28 cellular contexts compared by ENCODE assay signal in the genomic region with DNA sequence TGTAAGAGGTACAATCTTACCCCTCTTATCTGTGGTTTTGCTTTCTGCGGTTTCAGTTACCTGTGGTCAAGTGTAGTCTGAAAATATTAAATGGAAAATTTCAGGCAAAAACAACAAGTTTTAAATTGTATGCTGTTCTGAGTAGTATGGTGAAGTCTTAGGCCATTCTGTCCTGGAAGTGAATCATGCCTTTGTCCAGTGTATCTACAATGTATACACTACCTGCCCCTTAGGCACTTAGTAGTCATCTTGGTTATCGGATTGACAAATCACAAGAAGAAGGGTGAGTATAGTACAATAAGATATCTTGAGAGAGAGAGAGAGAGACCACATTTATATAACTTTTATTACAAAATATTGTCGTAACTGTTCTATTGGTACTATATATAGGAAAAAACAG. TPM values are rescaled to one million over a fixed set of nuclear protein-coding genes. Genes with fewer than 3 reads are reported as not detected.
A peak's percentile ranks its signal among the peaks of the same experiment; 100 is the strongest.
DNase-seq lines count a peak whose midpoint lies in the region; ATAC-seq, FAIRE-seq and TF ChIP-seq lines count a peak whose summit lies in the region.
"Had no signal": no experiment of that assay in that cellular context is flagged by ENCODE, and none has a peak within 500 bp of the region (broad histone marks: within the 10 kb centered on the region; RNA-seq: fewer than 3 reads in every experiment).

No MANE protein-coding gene starts in this region.

- H3K9me3 Mint-ChIP-seq in activated naive CD8-positive, alpha-beta T cell (ENCODE audit: low read depth) = no peaks in the 10 kb centered on the region
- no peaks in the 10 kb centered on the region for H3K9me3 Mint-ChIP-seq in activated naive CD8-positive, alpha-beta T cell treated with anti-CD3 and anti-CD28 coated beads, Interleukin-2, amount 50 U/mL, for 24 hours
- no peaks in the 10 kb centered on the region for H3K9me3 Mint-ChIP-seq in mesothelial cell of epicardium
- no peaks in the 10 kb centered on the region for H3K9me3 Mint-ChIP-seq in endothelial cell (ENCODE audit: unreplicated experiment)
- H3K9me3 Mint-ChIP-seq: GM23338, HFFc6 had no signal

- H3K36me3 Mint-ChIP-seq in activated naive CD8-positive, alpha-beta T cell = peaks cover 23% of the 10 kb centered on the region
- peaks cover 24% of the 10 kb centered on the region for H3K36me3 Mint-ChIP-seq in activated naive CD8-positive, alpha-beta T cell treated with anti-CD3 and anti-CD28 coated beads, Interleukin-2, amount 50 U/mL, for 24 hours (ENCODE audit: low read depth)
- peaks cover 13% of the 10 kb centered on the region for H3K36me3 Mint-ChIP-seq in mesothelial cell of epicardium
- H3K36me3 Mint-ChIP-seq in endothelial cell (ENCODE audit: low read depth, unreplicated experiment) = peaks cover 4% of the 10 kb centered on the region

- H3F3A ChIP-seq in OCI-LY1 (ENCODE audit: insufficient read depth, low read length) = no peaks in the 10 kb centered on the region

- no peak overlapping the region for H3K4me2 ChIP-seq in OCI-LY1 (ENCODE audit: low read length)
- H3K4me2 ChIP-seq: GM23338, SK-N-SH had no signal

- H3K79me2 ChIP-seq in OCI-LY1 (ENCODE audit: insufficient read depth, low read length) = peaks cover 5% of the 10 kb centered on the region; the same call in 1 of the 2 replicates

- no peak overlapping the region for H3K27ac ChIP-seq in OCI-LY1 (ENCODE audit: low read depth, low read length, poor library complexity, severe bottlenecking)

- H3K9me3 ChIP-seq in OCI-LY1 (ENCODE audit: low read length) = no peaks in the 10 kb centered on the region
- H3K9me3 ChIP-seq: HAP-1, SK-N-SH had no signal

- no peak for FAIRE-seq in bronchial epithelial cell (lab: Jason Lieb, UNC)
- FAIRE-seq: GM19239, RCC 7860 had no signal

- H3K27me3 Mint-ChIP-seq in activated naive CD8-positive, alpha-beta T cell = no peaks in the 10 kb centered on the region
- no peaks in the 10 kb centered on the region for H3K27me3 Mint-ChIP-seq in activated naive CD8-positive, alpha-beta T cell treated with anti-CD3 and anti-CD28 coated beads, Interleukin-2, amount 50 U/mL, for 24 hours
- H3K27me3 Mint-ChIP-seq in mesothelial cell of epicardium (ENCODE audit: low read depth) (no peaks in the 10 kb centered on the region), endothelial cell (ENCODE audit: unreplicated experiment) (no peaks in the 10 kb centered on the region)

- H3K36me3 ChIP-seq in OCI-LY1 (ENCODE audit: insufficient read depth, low read length) = peaks cover 71% of the 10 kb centered on the region
- no peaks in the 10 kb centered on the region for H3K36me3 ChIP-seq in bronchial epithelial cell (ENCODE audit: control insufficient read depth, insufficient read depth, low read length)

- no peak for DNase-seq in activated naive CD8-positive, alpha-beta T cell treated with anti-CD3 and anti-CD28 coated beads, Interleukin-2, amount 50 U/mL, for 24 hours
- DNase-seq in bronchial epithelial cell (ENCODE audit: low read depth) (peak; percentile 81), mesothelial cell of epicardium (ENCODE audit: low spot score in 2 of 2, unreplicated experiment in 2 of 2) (no peak), NCI-H2227 (lab: John Stamatoyannopoulos, UW; ENCODE audit: unreplicated experiment) (no peak), endothelial cell (ENCODE audit: low spot score) (no peak)
- DNase-seq: 8988T, ACHN, Calu3, DMS153, DND-41, HFFc6, KG1, NCI-H1092, NCI-H1417 treated with DMSO at 0.1 percent for 48 hours, NCI-H187, NCI-H2171 treated with DMSO at 0.1 percent for 48 hours, NCI-H446 treated with DMSO at 0.1 percent for 48 hours, NCI-H526 treated with DMSO at 0.1 percent for 48 hours, OCI-M1, SK-N-SH, SW 1271 had no signal

- H3K4me1 Mint-ChIP-seq in activated naive CD8-positive, alpha-beta T cell (ENCODE audit: low read depth) = peaks cover 22% of the 10 kb centered on the region
- H3K4me1 Mint-ChIP-seq in activated naive CD8-positive, alpha-beta T cell treated with anti-CD3 and anti-CD28 coated beads, Interleukin-2, amount 50 U/mL, for 24 hours = peaks cover 12% of the 10 kb centered on the region
- H3K4me1 Mint-ChIP-seq in mesothelial cell of epicardium (peaks cover 13% of the 10 kb centered on the region), endothelial cell (ENCODE audit: unreplicated experiment) (peaks cover 2% of the 10 kb centered on the region)
- H3K4me1 Mint-ChIP-seq: GM23338 had no signal

- H3K4me3 Mint-ChIP-seq in activated naive CD8-positive, alpha-beta T cell = no peak overlapping the region
- no peak overlapping the region for H3K4me3 Mint-ChIP-seq in activated naive CD8-positive, alpha-beta T cell treated with anti-CD3 and anti-CD28 coated beads, Interleukin-2, amount 50 U/mL, for 24 hours
- no peak overlapping the region for H3K4me3 Mint-ChIP-seq in mesothelial cell of epicardium
- no peak overlapping the region for H3K4me3 Mint-ChIP-seq in endothelial cell (ENCODE audit: unreplicated experiment)
- H3K4me3 Mint-ChIP-seq: GM23338, HFFc6 had no signal

- no peaks in the 10 kb centered on the region for H3K9me2 ChIP-seq in OCI-LY1 (ENCODE audit: low read depth, low read length)
- H3K9me2 ChIP-seq: SK-N-SH had no signal

- peaks cover 5% of the 10 kb centered on the region for H3K4me1 ChIP-seq in OCI-LY1 (ENCODE audit: insufficient read depth, low read length, severe bottlenecking)
- H3K4me1 ChIP-seq: HAP-1 had no signal

- no peaks in the 10 kb centered on the region for H4K20me1 ChIP-seq in OCI-LY1 (ENCODE audit: insufficient read depth, low read length)

- no peak overlapping the region for H3K4me3 ChIP-seq in OCI-LY1 (ENCODE audit: low read depth, low read length, poor library complexity, severe bottlenecking)
- H3K4me3 ChIP-seq in bronchial epithelial cell (ENCODE audit: low read depth, low read length) = no peak overlapping the region
- H3K4me3 ChIP-seq: GM23338, HAP-1 had no signal

- H3K27ac Mint-ChIP-seq in activated naive CD8-positive, alpha-beta T cell = peak overlapping the region; percentile 48
- H3K27ac Mint-ChIP-seq in activated naive CD8-positive, alpha-beta T cell treated with anti-CD3 and anti-CD28 coated beads, Interleukin-2, amount 50 U/mL, for 24 hours = no peak overlapping the region
- no peak overlapping the region for H3K27ac Mint-ChIP-seq in mesothelial cell of epicardium
- no peak overlapping the region for H3K27ac Mint-ChIP-seq in endothelial cell (ENCODE audit: unreplicated experiment)
- H3K27ac Mint-ChIP-seq: GM23338, HFFc6 had no signal

- H3K27me3 ChIP-seq in OCI-LY1 (ENCODE audit: insufficient read depth, low read length) (no peaks in the 10 kb centered on the region), bronchial epithelial cell (ENCODE audit: control insufficient read depth, insufficient read depth, low read length) (no peaks in the 10 kb centered on the region)

- no peak for ATAC-seq in activated naive CD8-positive, alpha-beta T cell treated with anti-CD3 and anti-CD28 coated beads, Interleukin-2, amount 50 U/mL, for 24 hours
- ATAC-seq in GM21367 (IDR thresholded peaks at IDR 0.05; ENCODE audit: unreplicated experiment) = no peak
- ATAC-seq: GM23338 had no signal

- 0 out of 2 replicates have a peak, but pooled peaks have one; percentile 12 for TF ChIP-seq CTCF in OCI-LY1 (IDR thresholded peaks at IDR 0.05; ENCODE audit: low read length)
- TF ChIP-seq CTCF in bronchial epithelial cell (IDR thresholded peaks at IDR 0.05; ENCODE audit: insufficient read depth, low read length, severe bottlenecking) = no peak
- no peak for TF ChIP-seq CTCF in mesothelial cell of epicardium (IDR thresholded peaks at IDR 0.05; ENCODE audit: unreplicated experiment)
- TF ChIP-seq CTCF in endothelial cell (IDR thresholded peaks at IDR 0.05; ENCODE audit: unreplicated experiment) = no peak

- no peak overlapping the region for H2AFZ ChIP-seq in OCI-LY1 (ENCODE audit: low read length)
- H2AFZ ChIP-seq: GM23338 had no signal

- H3K9ac ChIP-seq in OCI-LY1 (ENCODE audit: low read length) = no peak overlapping the region
- H3K9ac ChIP-seq: SK-N-SH had no signal

RNA-seq across cellular contexts. Expression of a gene that starts 43.5 kb away (rescaled TPM):
- total RNA-seq in bronchial epithelial cell (120 and 129 TPM in 2 replicates), mesothelial cell of epicardium (33.7 to 37.3 TPM (median 35.2 TPM) in 3 replicates), endothelial cell (ENCODE audit: unreplicated experiment) (28.0 TPM)

RNA-seq across cellular contexts. Expression of a gene that starts 48.3 kb away (rescaled TPM):
- total RNA-seq in bronchial epithelial cell (not detected in 2 replicates), mesothelial cell of epicardium (not detected in 3 replicates), endothelial cell (ENCODE audit: unreplicated experiment) (not detected)
- total RNA-seq: Calu3, GM23338, HFFc6 had no signal
